In the genomic region with DNA sequence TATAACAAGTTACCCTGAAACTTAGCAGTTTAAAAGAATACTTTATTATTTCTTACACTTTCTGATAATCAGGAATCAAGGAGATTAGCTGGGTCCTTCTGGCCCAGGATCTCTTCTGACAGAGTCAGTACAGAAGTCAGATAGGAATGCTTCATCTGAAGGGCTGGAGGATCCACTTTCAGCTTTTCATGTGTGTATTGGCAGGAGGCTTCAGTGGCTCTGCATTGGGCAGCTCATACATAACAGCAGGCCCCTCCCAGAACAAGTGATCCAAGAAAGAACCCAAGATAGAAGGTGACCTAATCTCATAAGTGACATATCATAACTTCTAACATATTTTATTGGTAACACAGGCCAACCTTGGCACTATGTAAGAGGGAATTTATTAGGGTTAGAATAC, we compare ENCODE assay signal across 3 cellular contexts.
"Had no signal": no experiment of that assay in that cellular context is flagged by ENCODE, and none has a peak within 500 bp of the region (broad histone marks: within the 10 kb centered on the region; RNA-seq: fewer than 3 reads in every experiment).

No MANE protein-coding gene starts in this region.

- ATAC-seq: GM12878 had no signal

- DNase-seq: GDM1, GF-D8 had no signal

- H3K4me3 ChIP-seq: GM12878 had no signal
